ENCODE assay signal across 8 cellular contexts in genomic region chr18:39799010-39799409, GRCh38.
DNase-seq lines count a peak whose midpoint lies in the region; ATAC-seq and TF ChIP-seq lines count a peak whose summit lies in the region.

No MANE protein-coding gene starts in this region.

- H3K9me3 Mint-ChIP-seq in activated CD4-positive, alpha-beta T cell treated with anti-CD3 and anti-CD28 coated beads, Interleukin-2, amount 10 ng/mL, durations not matched to agents 24 days and 14 days: peaks cover 11% of the 10 kb centered on the region

- ATAC-seq in HG03196 (IDR thresholded peaks at IDR 0.05; ENCODE audit: unreplicated experiment): no peak

- no peaks in the 10 kb centered on the region for H3K9me3 ChIP-seq in suprapubic skin

- no peaks in the 10 kb centered on the region for H3K27me3 Mint-ChIP-seq in activated CD4-positive, alpha-beta T cell treated with anti-CD3 and anti-CD28 coated beads, Interleukin-2, amount 10 ng/mL, durations not matched to agents 24 days and 14 days

- TF ChIP-seq POLR2A in suprapubic skin (IDR thresholded peaks at IDR 0.05): no peak

- H3K4me1 Mint-ChIP-seq in activated CD4-positive, alpha-beta T cell treated with anti-CD3 and anti-CD28 coated beads, Interleukin-2, amount 10 ng/mL, durations not matched to agents 24 days and 14 days: no peaks in the 10 kb centered on the region

- H3K27ac ChIP-seq in suprapubic skin: no peak overlapping the region

- peak overlapping the region; percentile 73 for H3K4me3 Mint-ChIP-seq in activated CD4-positive, alpha-beta T cell treated with anti-CD3 and anti-CD28 coated beads, Interleukin-2, amount 10 ng/mL, durations not matched to agents 24 days and 14 days

- no peak for TF ChIP-seq EP300 in suprapubic skin (IDR thresholded peaks at IDR 0.05)

- DNase-seq in activated CD4-positive, alpha-beta T cell treated with anti-CD3 and anti-CD28 coated beads, Interleukin-2, amount 10 ng/mL, durations not matched to agents 24 days and 14 days: no peak
- DNase-seq in activated CD4-positive, alpha-beta T cell treated with anti-CD3 and anti-CD28 coated beads, Interleukin-2, amount 50 U/mL, for 1 hour: no peak
- peak; percentile 58 for DNase-seq in OCI-M1 (lab: John Stamatoyannopoulos, UW)
- DNase-seq in fibroblast of mammary gland (ENCODE audit: low read depth): peak; percentile 62
- DNase-seq in suprapubic skin (ENCODE audit: low spot score in 2 of 2): no peak
- DNase-seq in SIG-M5 treated with dmso at 0.1 percent for 504 hours (lab: John Stamatoyannopoulos, UW; ENCODE audit: unreplicated experiment): no peak
- no peak for DNase-seq in putamen (ENCODE audit: low spot score)

- H3K27ac Mint-ChIP-seq in activated CD4-positive, alpha-beta T cell treated with anti-CD3 and anti-CD28 coated beads, Interleukin-2, amount 10 ng/mL, durations not matched to agents 24 days and 14 days: peak overlapping the region; percentile 41

- no peak for TF ChIP-seq CTCF in fibroblast of mammary gland (conservative IDR thresholded peaks at IDR 0.05; ENCODE audit: control insufficient read depth, insufficient read depth, low read depth, low read length)
- no peak for TF ChIP-seq CTCF in suprapubic skin (IDR thresholded peaks at IDR 0.05)

- peak overlapping the region; percentile 87 for H3K4me3 ChIP-seq in fibroblast of mammary gland (ENCODE audit: control insufficient read depth, low read depth, low read length)
- H3K4me3 ChIP-seq in suprapubic skin: peak overlapping the region; percentile 42

- no peaks in the 10 kb centered on the region for H3K27me3 ChIP-seq in suprapubic skin

- peaks cover 3% of the 10 kb centered on the region for H3K4me1 ChIP-seq in suprapubic skin

- no peaks in the 10 kb centered on the region for H3K36me3 Mint-ChIP-seq in activated CD4-positive, alpha-beta T cell treated with anti-CD3 and anti-CD28 coated beads, Interleukin-2, amount 10 ng/mL, durations not matched to agents 24 days and 14 days (ENCODE audit: low read depth)

- H3K36me3 ChIP-seq in suprapubic skin: no peaks in the 10 kb centered on the region

- 23% methylated on average over 9 of the region's 9 CpGs for WGBS in suprapubic skin

- intact Hi-C loops in activated CD4-positive, alpha-beta T cell treated with anti-CD3 and anti-CD28 coated beads, Interleukin-2, amount 10 ng/mL, durations not matched to agents 24 days and 14 days (cut with micrococcal nuclease): no loop called here

Comparison
In these comparisons a context has a peak if more than half of its experiments do, and no peak if none do; other contexts are left out.
1. DNase-seq: peak in OCI-M1 (single experiment) and fibroblast of mammary gland (single experiment); none in activated CD4-positive, alpha-beta T cell treated with anti-CD3 and anti-CD28 coated beads, Interleukin-2, amount 10 ng/mL, durations not matched to agents 24 days and 14 days (single experiment), activated CD4-positive, alpha-beta T cell treated with anti-CD3 and anti-CD28 coated beads, Interleukin-2, amount 50 U/mL, for 1 hour (single experiment), suprapubic skin (0 of 2), SIG-M5 treated with dmso at 0.1 percent for 504 hours (single experiment) and putamen (single experiment).